In genomic region chr18:11695736-11696135, GRCh38 we compare ENCODE assay signal across 20 cellular contexts. TPM values are rescaled to one million over a fixed set of nuclear protein-coding genes. Genes with fewer than 3 reads are reported as not detected.
DNase-seq lines count a peak whose midpoint lies in the region; ATAC-seq, FAIRE-seq and TF ChIP-seq lines count a peak whose summit lies in the region.
"Had no signal": no experiment of that assay in that cellular context is flagged by ENCODE, and none has a peak within 500 bp of the region (broad histone marks: within the 10 kb centered on the region; RNA-seq: fewer than 3 reads in every experiment).

No MANE protein-coding gene starts in this region.

- TF ChIP-seq EP300 in gastroesophageal sphincter (IDR thresholded peaks at IDR 0.05), result no peak

- POLR2A ChIA-PET in HEK293 (lab: Yijun Ruan, JAX), result no interaction called here

- no peak for ATAC-seq in gastroesophageal sphincter
- ATAC-seq: CD8-positive, alpha-beta T cell; GM12878 had no signal

- TF ChIP-seq CTCF in HEK293 (tag by site-specific recombination; IDR thresholded peaks at IDR 0.05), result no peak
- TF ChIP-seq CTCF in epithelial cell of esophagus (IDR thresholded peaks at IDR 0.05; ENCODE audit: insufficient read depth, low read depth, low read length, missing control alignments), result no peak
- TF ChIP-seq CTCF in keratinocyte (optimal IDR thresholded peaks at IDR 0.05 in 1 of 3, IDR thresholded peaks at IDR 0.05 in 1 of 3, conservative IDR thresholded peaks at IDR 0.05 in 1 of 3; ENCODE audit: extremely low read depth in 1 of 3, insufficient read depth in 2 of 3, low read length in 3 of 3), result no peak
- no peak for TF ChIP-seq CTCF in gastroesophageal sphincter (IDR thresholded peaks at IDR 0.05)

- peaks cover 17% of the 10 kb centered on the region for H3K79me2 ChIP-seq in keratinocyte (ENCODE audit: control insufficient read depth, insufficient read depth, low read length)

- no peak overlapping the region for H3K27ac ChIP-seq in HEK293 (ENCODE audit: extremely low read depth, low read depth, low read length)
- H3K27ac ChIP-seq in keratinocyte (ENCODE audit: control insufficient read depth, insufficient read depth, low read length), result peak overlapping the region; percentile 22
- H3K27ac ChIP-seq in gastroesophageal sphincter, result no peak overlapping the region
- H3K27ac ChIP-seq: GM23248 had no signal

- no peak for TF ChIP-seq POLR2A in gastroesophageal sphincter (IDR thresholded peaks at IDR 0.05)

- dilution Hi-C loops in keratinocyte (cut with MboI; ENCODE audit: extremely low pct_ligation_motif_present, low sequenced_read_pairs), result no loop called here

- H3K4me1 ChIP-seq in HEK293 (ENCODE audit: control insufficient read depth, insufficient read depth, low read length) (peaks cover 7% of the 10 kb centered on the region), keratinocyte (ENCODE audit: control insufficient read depth, extremely low read depth, insufficient read depth, low read length) (peaks cover 20% of the 10 kb centered on the region), gastroesophageal sphincter (no peaks in the 10 kb centered on the region)
- H3K4me1 ChIP-seq: Caco-2 had no signal

- CTCF ChIA-PET in HEK293 (lab: Yijun Ruan, JAX), result no interaction called here

- H4K20me1 ChIP-seq in keratinocyte (ENCODE audit: control insufficient read depth, extremely low read depth, insufficient read depth, low read length), result no peaks in the 10 kb centered on the region

- H3K9me3 ChIP-seq in HEK293 (ENCODE audit: control insufficient read depth, insufficient read depth, low read depth, low read length), result no peaks in the 10 kb centered on the region
- no peaks in the 10 kb centered on the region for H3K9me3 ChIP-seq in keratinocyte (ENCODE audit: control insufficient read depth, low read depth, low read length)
- H3K9me3 ChIP-seq in gastroesophageal sphincter, result no peaks in the 10 kb centered on the region
- H3K9me3 ChIP-seq: Caco-2 had no signal

- H2AFZ ChIP-seq in keratinocyte (ENCODE audit: control insufficient read depth, low read length), result no peak overlapping the region
- H2AFZ ChIP-seq: GM23248 had no signal

- DNase-seq in epithelial cell of esophagus (ENCODE audit: low read depth), result peak; percentile 46
- no peak for DNase-seq in keratinocyte (ENCODE audit: low read depth, low spot score)
- DNase-seq in stimulated activated CD4-positive, alpha-beta T cell treated with anti-CD3 and anti-CD28 coated beads, Interleukin-2, amount 100 ng/mL, for 48 hours, result no peak
- no peak for DNase-seq in activated T-cell treated with anti-CD3 and anti-CD28 coated beads, Interleukin-2, amount 50 U/mL, for 48 hours
- DNase-seq: C1 segment of cervical spinal cord; Caco-2; CD4-positive, CD25-positive, alpha-beta regulatory T cell; CD8-positive, alpha-beta T cell; DMS 273 treated with DMSO at 0.1 percent for 48 hours; DMS79; EL; GDM1; GM23248; H7; HCEC 1CT had no signal

- H3K9me1 ChIP-seq in keratinocyte (ENCODE audit: control insufficient read depth, extremely low read depth, insufficient read depth, low read length), result no peaks in the 10 kb centered on the region

- H3K27me3 ChIP-seq in keratinocyte (ENCODE audit: control insufficient read depth, extremely low read depth, insufficient read depth, low read length) (no peaks in the 10 kb centered on the region), gastroesophageal sphincter (no peaks in the 10 kb centered on the region)

- H3K4me3 ChIP-seq in HEK293 (ENCODE audit: low read depth, low read length), result no peak overlapping the region
- H3K4me3 ChIP-seq in epithelial cell of esophagus (ENCODE audit: low read length), result no peak overlapping the region
- H3K4me3 ChIP-seq in keratinocyte (ENCODE audit: control insufficient read depth in 2 of 3, extremely low read depth in 1 of 3, insufficient read depth in 2 of 3, low read depth in 1 of 3, low read length in 3 of 3), result peak overlapping the region in 1 of 3 experiments; percentile 24
- no peak overlapping the region for H3K4me3 ChIP-seq in gastroesophageal sphincter
- H3K4me3 ChIP-seq: GM12878, GM23248 had no signal

- H3K36me3 ChIP-seq in HEK293 (ENCODE audit: control insufficient read depth in 2 of 2, insufficient read depth in 1 of 2, low read length in 2 of 2) (no peaks in the 10 kb centered on the region), keratinocyte (ENCODE audit: control insufficient read depth in 2 of 2, extremely low read depth in 1 of 2, insufficient read depth in 2 of 2, low read length in 2 of 2) (no peaks in the 10 kb centered on the region), gastroesophageal sphincter (no peaks in the 10 kb centered on the region)

- H3K4me2 ChIP-seq in keratinocyte (ENCODE audit: control insufficient read depth, extremely low read depth, insufficient read depth, low read depth, low read length), result peak overlapping the region; percentile 29

- FAIRE-seq in keratinocyte (lab: Jason Lieb, UNC), result peak; percentile 60
- FAIRE-seq: GM12878, GM19239, H1 had no signal

- no peak overlapping the region for H3K9ac ChIP-seq in keratinocyte (ENCODE audit: control insufficient read depth, extremely low read depth, insufficient read depth, low read length)
- H3K9ac ChIP-seq: GM23248 had no signal

- 85 to 87% methylated on average over 2 of the region's 2 CpGs for WGBS in gastroesophageal sphincter (ENCODE audit: low coverage in 1 of 2), 2 donors

TF ChIP-seq in HEK293, 187 proteins besides CTCF, POLR2A, EP300 and RAD21:
- TF ChIP-seq, protein P1, sequence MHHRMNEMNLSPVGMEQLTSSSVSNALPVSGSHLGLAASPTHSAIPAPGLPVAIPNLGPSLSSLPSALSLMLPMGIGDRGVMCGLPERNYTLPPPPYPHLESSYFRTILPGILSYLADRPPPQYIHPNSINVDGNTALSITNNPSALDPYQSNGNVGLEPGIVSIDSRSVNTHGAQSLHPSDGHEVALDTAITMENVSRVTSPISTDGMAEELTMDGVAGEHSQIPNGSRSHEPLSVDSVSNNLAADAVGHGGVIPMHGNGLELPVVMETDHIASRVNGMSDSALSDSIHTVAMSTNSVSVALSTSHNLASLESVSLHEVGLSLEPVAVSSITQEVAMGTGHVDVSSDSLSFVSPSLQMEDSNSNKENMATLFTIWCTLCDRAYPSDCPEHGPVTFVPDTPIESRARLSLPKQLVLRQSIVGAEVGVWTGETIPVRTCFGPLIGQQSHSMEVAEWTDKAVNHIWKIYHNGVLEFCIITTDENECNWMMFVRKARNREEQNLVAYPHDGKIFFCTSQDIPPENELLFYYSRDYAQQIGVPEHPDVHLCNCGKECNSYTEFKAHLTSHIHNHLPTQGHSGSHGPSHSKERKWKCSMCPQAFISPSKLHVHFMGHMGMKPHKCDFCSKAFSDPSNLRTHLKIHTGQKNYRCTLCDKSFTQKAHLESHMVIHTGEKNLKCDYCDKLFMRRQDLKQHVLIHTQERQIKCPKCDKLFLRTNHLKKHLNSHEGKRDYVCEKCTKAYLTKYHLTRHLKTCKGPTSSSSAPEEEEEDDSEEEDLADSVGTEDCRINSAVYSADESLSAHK (tag by site-specific recombination; IDR thresholded peaks at IDR 0.05), result no peak
- TF ChIP-seq ZNF354C (tag by site-specific recombination; IDR thresholded peaks at IDR 0.05; ENCODE audit: borderline replicate concordance, low read depth), result no peak
- peak; percentile 59; the same call in 1 of the 2 replicates for TF ChIP-seq ZSCAN4 (tag by site-specific recombination; IDR thresholded peaks at IDR 0.05)
- no peak for TF ChIP-seq ZFP3 (tag by site-specific recombination; IDR thresholded peaks at IDR 0.05; ENCODE audit: low read depth)

RNA-seq across cellular contexts. Expression of gene GNAL, which starts 6.7 kb away (rescaled TPM):
- 21.9 to 30.0 TPM (median 28.4 TPM) in 3 replicates for polyA plus RNA-seq in keratinocyte
- 18.3 TPM for polyA plus RNA-seq in keratinocyte (2011; ENCODE audit: low read depth)
- polyA plus RNA-seq in keratinocyte (2011; cell fraction: cytosol; rRNA removed), result 20.5 and 33.1 TPM in 2 replicates
- 15.7 and 18.8 TPM in 2 replicates for polyA plus RNA-seq in keratinocyte (2011; cell fraction: nucleus; rRNA removed)
- polyA plus RNA-seq in keratinocyte (2012; ENCODE audit: low replicate concordance), result 18.4 and 21.3 TPM in 2 replicates
- polyA minus RNA-seq in keratinocyte, result 27.1 to 37.6 TPM (median 34.0 TPM) in 3 replicates
- polyA minus RNA-seq in keratinocyte (2011; cell fraction: cytosol; rRNA and poly(A)+ RNA removed), result 32.6 TPM
- 18.1 and 46.0 TPM in 2 replicates for polyA minus RNA-seq in keratinocyte (2011; cell fraction: nucleus; rRNA and poly(A)+ RNA removed)
- total RNA-seq in gastroesophageal sphincter, result 10 to 100 TPM; 13.5 to 24.6 (median 19.9) TPM
- total RNA-seq: GM12878 had no signal
